In genomic region chr6:55528624-55529023, GRCh38 we compare ENCODE assay signal across 8 cellular contexts. TPM values are rescaled to one million over a fixed set of nuclear protein-coding genes. Genes with fewer than 3 reads are reported as not detected.
DNase-seq lines count a peak whose midpoint lies in the region; ATAC-seq and TF ChIP-seq lines count a peak whose summit lies in the region.

No MANE protein-coding gene starts in this region.

- no peaks in the 10 kb centered on the region for H3K9me3 Mint-ChIP-seq in chondrocyte (ENCODE audit: low read depth)

- DNase-seq in M059J (ENCODE audit: low read depth) = peak; percentile 59
- DNase-seq in chondrocyte (ENCODE audit: low spot score) = no peak
- DNase-seq in stromal cell of bone marrow (ENCODE audit: low read depth) = peak; percentile 2
- DNase-seq in medulla oblongata (ENCODE audit: extremely low spot score) = no peak
- no peak for DNase-seq in ureter (ENCODE audit: low spot score)
- DNase-seq in omental fat pad (ENCODE audit: low spot score) = no peak

- no peaks in the 10 kb centered on the region for H3K36me3 Mint-ChIP-seq in chondrocyte (ENCODE audit: low read depth)

- no peak overlapping the region for H3K27ac Mint-ChIP-seq in chondrocyte (ENCODE audit: unreplicated experiment)

- H3K27ac ChIP-seq in C4-2B = no peak overlapping the region

- peak; percentile 90 for ATAC-seq in GM21367 (IDR thresholded peaks at IDR 0.05; ENCODE audit: unreplicated experiment)
- ATAC-seq in omental fat pad (ENCODE audit: low FRiP score) = no peak

- no peaks in the 10 kb centered on the region for H3K4me1 Mint-ChIP-seq in chondrocyte (ENCODE audit: low read depth)

- H3K27me3 Mint-ChIP-seq in chondrocyte (ENCODE audit: low read depth) = no peaks in the 10 kb centered on the region

- TF ChIP-seq CTCF in C4-2B (conservative IDR thresholded peaks at IDR 0.05) (peak; percentile 76), chondrocyte (IDR thresholded peaks at IDR 0.05) (peak; percentile 61), omental fat pad (IDR thresholded peaks at IDR 0.05) (no peak)

- H3K4me3 Mint-ChIP-seq in chondrocyte (ENCODE audit: unreplicated experiment) = no peak overlapping the region

RNA-seq across cellular contexts. Expression of gene HMGCLL1, which starts 50.4 kb away (rescaled TPM):
- total RNA-seq in M059J (2014; rRNA removed; shearing (Covaris generic)) = 0.20 TPM in 1 of 2 replicates, not detected in the other
- total RNA-seq in chondrocyte (0.17 TPM in 1 of 3 replicates, not detected in the others), ureter (0.57 TPM), omental fat pad (1 to 10 TPM in 2 of 4 donors, under 1 TPM in 2; 0.82 to 4.1 (median 1.2) TPM)

Comparison
In these comparisons a context has a peak if more than half of its experiments do, and no peak if none do; other contexts are left out.
1. CTCF ChIP-seq: peak in C4-2B (single experiment) and chondrocyte (single experiment); none in omental fat pad (0 of 3).
2. DNase-seq: peak in M059J (single experiment) and stromal cell of bone marrow (single experiment); none in chondrocyte (single experiment), medulla oblongata (single experiment), ureter (single experiment) and omental fat pad (single experiment).